ENCODE assay signal across 8 cellular contexts in the genomic region with DNA sequence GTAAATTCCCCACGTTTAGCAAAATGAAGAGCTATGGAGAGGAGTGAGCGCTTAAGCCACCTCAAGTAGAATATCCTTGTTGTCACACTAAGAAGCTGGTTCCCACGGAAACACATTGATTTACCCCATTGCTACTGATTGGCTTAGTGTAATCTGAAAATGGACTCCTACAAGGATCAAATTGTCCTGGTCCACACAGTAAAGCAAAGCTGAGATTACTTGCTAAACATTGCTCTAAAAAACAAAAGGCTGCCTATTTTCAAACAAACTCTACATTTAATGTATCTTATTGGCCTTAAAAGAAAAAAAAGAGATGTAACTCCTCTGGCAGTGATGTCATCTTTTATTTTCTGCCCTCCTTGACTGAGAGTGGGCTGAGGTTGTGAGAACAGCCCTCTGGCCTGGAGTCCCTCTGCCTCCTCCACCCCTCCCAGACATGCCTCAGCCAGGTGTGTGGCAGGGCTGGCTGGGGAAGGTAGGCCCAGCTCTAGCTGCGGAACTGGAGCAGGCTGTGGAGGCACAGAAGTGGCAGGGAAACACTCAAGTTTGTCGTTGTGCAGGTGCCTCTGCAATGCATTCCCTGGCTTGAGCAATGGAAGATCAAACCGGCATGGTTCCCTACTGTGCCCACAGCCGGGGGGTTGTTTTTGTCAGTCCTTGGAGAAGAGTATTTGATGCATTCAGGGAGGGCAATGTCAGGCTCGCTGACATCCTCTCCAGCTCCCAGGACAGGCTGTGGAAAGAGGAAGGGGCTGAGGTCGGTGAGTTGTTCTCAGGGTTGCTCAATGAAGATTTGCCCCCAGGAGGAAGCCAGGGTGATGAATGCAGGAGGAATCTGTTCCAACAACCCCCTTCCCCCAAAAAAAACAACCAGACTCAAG. TPM values are rescaled to one million over a fixed set of nuclear protein-coding genes. Genes with fewer than 3 reads are reported as not detected.
DNase-seq lines count a peak whose midpoint lies in the region; FAIRE-seq and TF ChIP-seq lines count a peak whose summit lies in the region.

No MANE protein-coding gene starts in this region.

- intact Hi-C loops in MCF 10A (cut with micrococcal nuclease) (loop anchor here (2.0 to 10.0 kb wide), 2 partner anchors 151 to 537 kb away; no protein-coding TSS in a partner anchor), stomach (cut with DNase I; ENCODE audit: low total_unique reads) (loop anchor here (10.0 kb wide), 1 partner anchor 541 kb away; no protein-coding TSS in a partner anchor), OCI-LY7 (cut with micrococcal nuclease; ENCODE audit: unreplicated experiment) (no loop called here)

- peaks cover 21% of the 10 kb centered on the region for H4K20me1 ChIP-seq in keratinocyte (ENCODE audit: control insufficient read depth, extremely low read depth, insufficient read depth, low read length)
- peaks cover 21% of the 10 kb centered on the region for H4K20me1 ChIP-seq in OCI-LY7 (ENCODE audit: insufficient read depth, low read length)

- CTCF ChIA-PET in MCF 10A (lab: Yijun Ruan, JAX) (interaction anchor here (0.9 to 1.9 kb wide), 6 partner anchors 8 to 993 kb away, joined by 3 to 7 read pairs (median 4); no protein-coding TSS in a partner anchor), OCI-LY7 (lab: Charles Lee; ENCODE audit: unreplicated experiment) (no interaction called here)

- dilution Hi-C loops in keratinocyte (cut with MboI; ENCODE audit: extremely low pct_ligation_motif_present, low sequenced_read_pairs): no loop called here

- H3K27me3 ChIP-seq in keratinocyte (ENCODE audit: control insufficient read depth, extremely low read depth, insufficient read depth, low read length) (no peaks in the 10 kb centered on the region), stomach (no peaks in the 10 kb centered on the region)

- TF ChIP-seq CTCF in MCF 10A (IDR thresholded peaks at IDR 0.05; ENCODE audit: unreplicated experiment) (no peak), keratinocyte (optimal IDR thresholded peaks at IDR 0.05 in 1 of 3, IDR thresholded peaks at IDR 0.05 in 1 of 3, conservative IDR thresholded peaks at IDR 0.05 in 1 of 3; ENCODE audit: extremely low read depth in 1 of 3, insufficient read depth in 2 of 3, low read length in 3 of 3) (no peak), stomach (IDR thresholded peaks at IDR 0.05) (no peak), OCI-LY7 (conservative IDR thresholded peaks at IDR 0.05; ENCODE audit: low read length) (no peak)

- H3K4me1 Mint-ChIP-seq in MCF 10A (ENCODE audit: insufficient read depth, unreplicated experiment): peaks cover 39% of the 10 kb centered on the region

- BruUV-seq in MCF 10A (replicated peaks; lab: Mats Ljungman, UMichigan): no TSS peak
- no TSS peak for BruUV-seq in OCI-LY7 (replicated peaks; lab: Mats Ljungman, UMichigan)

- H3K9me3 Mint-ChIP-seq in MCF 10A (ENCODE audit: unreplicated experiment): no peaks in the 10 kb centered on the region

- H3K36me3 Mint-ChIP-seq in MCF 10A (ENCODE audit: insufficient read depth, unreplicated experiment): peaks cover 92% of the 10 kb centered on the region

- H3K4me1 ChIP-seq in keratinocyte (ENCODE audit: control insufficient read depth, extremely low read depth, insufficient read depth, low read length) (peaks cover 55% of the 10 kb centered on the region), stomach (peaks cover 43 to 71% (median 56%) of the 10 kb centered on the region in 4 donors), OCI-LY7 (ENCODE audit: insufficient read depth, low read length, poor library complexity, severe bottlenecking) (no peaks in the 10 kb centered on the region)

- H3K36me3 ChIP-seq in keratinocyte (ENCODE audit: control insufficient read depth in 2 of 2, extremely low read depth in 1 of 2, insufficient read depth in 2 of 2, low read length in 2 of 2) (peaks cover 25 to 31% of the 10 kb centered on the region in 2 experiments), stomach (peaks cover 46 to 62% (median 52%) of the 10 kb centered on the region in 4 donors), OCI-LY7 (ENCODE audit: insufficient read depth, low read length) (peaks cover 70% of the 10 kb centered on the region)

- no peaks in the 10 kb centered on the region for H3K9me1 ChIP-seq in keratinocyte (ENCODE audit: control insufficient read depth, extremely low read depth, insufficient read depth, low read length)

- TF ChIP-seq EP300 in stomach (IDR thresholded peaks at IDR 0.05): no peak

- no peaks in the 10 kb centered on the region for H3K27me3 Mint-ChIP-seq in MCF 10A (ENCODE audit: insufficient read depth, unreplicated experiment)

- no peaks in the 10 kb centered on the region for H3K9me2 ChIP-seq in OCI-LY7 (ENCODE audit: insufficient read depth, low read length)

- TF ChIP-seq POLR2A in GM12892 (IDR thresholded peaks at IDR 0.05; ENCODE audit: low read depth, low read length) (peak; percentile 93), stomach (IDR thresholded peaks at IDR 0.05) (no peak)

- peaks cover 20% of the 10 kb centered on the region for H3K79me2 ChIP-seq in keratinocyte (ENCODE audit: control insufficient read depth, insufficient read depth, low read length)
- peaks cover 32% of the 10 kb centered on the region for H3K79me2 ChIP-seq in OCI-LY7 (ENCODE audit: insufficient read depth, low read depth, low read length)

- H3K4me2 ChIP-seq in keratinocyte (ENCODE audit: control insufficient read depth, extremely low read depth, insufficient read depth, low read depth, low read length): peak overlapping the region; percentile 41
- H3K4me2 ChIP-seq in OCI-LY7 (ENCODE audit: low read length): no peak overlapping the region

- no peak overlapping the region for H2AFZ ChIP-seq in keratinocyte (ENCODE audit: control insufficient read depth, low read length)
- no peak overlapping the region for H2AFZ ChIP-seq in OCI-LY7 (ENCODE audit: low read length)

- H3K4me3 ChIP-seq in keratinocyte (ENCODE audit: control insufficient read depth in 2 of 3, extremely low read depth in 1 of 3, insufficient read depth in 2 of 3, low read depth in 1 of 3, low read length in 3 of 3) (no peak overlapping the region), stomach (peak overlapping the region in 1 of 4 donors; percentile 18), OCI-LY7 (ENCODE audit: low read depth, low read length, poor library complexity, severe bottlenecking) (no peak overlapping the region)

- POLR2A ChIA-PET in MCF 10A (lab: Yijun Ruan, JAX): interaction anchor here (0.6 to 12.0 kb wide), 56 partner anchors 9 to 995 kb away, joined by 3 to 208 read pairs (median 4); partner anchors contain the start of gene KLF6
- POLR2A ChIA-PET in OCI-LY7 (lab: Charles Lee): interaction anchor here (0.8 to 1.7 kb wide), 4 partner anchors 7 to 148 kb away, joined by 3 to 6 read pairs (median 4); no protein-coding TSS in a partner anchor

- H3K9ac ChIP-seq in keratinocyte (ENCODE audit: control insufficient read depth, extremely low read depth, insufficient read depth, low read length): peak overlapping the region; percentile 60

- H3K9me3 ChIP-seq in keratinocyte (ENCODE audit: control insufficient read depth, low read depth, low read length) (no peaks in the 10 kb centered on the region), stomach (no peaks in the 10 kb centered on the region), OCI-LY7 (ENCODE audit: low read length) (no peaks in the 10 kb centered on the region)

- DNase-seq in GM12892 (ENCODE audit: insufficient read length): no peak
- peak; percentile 44 for DNase-seq in NOMO-1 treated with DMSO at 0.1 percent for 48 hours (lab: John Stamatoyannopoulos, UW; ENCODE audit: unreplicated experiment)
- DNase-seq in MCF 10A (ENCODE audit: unreplicated experiment): peak; percentile 61
- no peak for DNase-seq in keratinocyte (ENCODE audit: low read depth, low spot score)
- DNase-seq in stomach: no peak
- DNase-seq in NCI-H1930 (lab: John Stamatoyannopoulos, UW): no peak
- no peak for DNase-seq in OCI-LY7 (ENCODE audit: low spot score)
- DNase-seq in mucosa of gallbladder (ENCODE audit: low spot score): no peak

- H3K27ac ChIP-seq in keratinocyte (ENCODE audit: control insufficient read depth, insufficient read depth, low read length) (peak overlapping the region; percentile 100), stomach (peak overlapping the region; percentile 63 to 100 (median 100)), OCI-LY7 (ENCODE audit: low read depth, low read length, poor library complexity, severe bottlenecking) (no peak overlapping the region)

- H3K4me3 Mint-ChIP-seq in MCF 10A (ENCODE audit: unreplicated experiment): peak overlapping the region; percentile 57

- no peak for FAIRE-seq in GM12892 (lab: Jason Lieb, UNC)
- FAIRE-seq in keratinocyte (lab: Jason Lieb, UNC): no peak

- peak overlapping the region; percentile 93 for H3K27ac Mint-ChIP-seq in MCF 10A (ENCODE audit: low read depth, unreplicated experiment)

- WGBS in stomach, 5 donors: 62 to 80% (median 65%) methylated on average over 7 to 9 of the region's 9 CpGs

RNA-seq across cellular contexts. Expression of gene KLF6, which starts 9.1 kb away (rescaled TPM):
- 43.8 TPM for polyA plus RNA-seq in GM12892 (2012; ENCODE audit: missing spikeins)
- total RNA-seq in MCF 10A (2022) (253 and 282 TPM in 2 replicates), stomach (100 to 1,000 TPM in 4 of 5 donors, 10 to 100 TPM in 1; 78.2 to 187 (median 119) TPM), OCI-LY7 (2022) (43.0 and 54.0 TPM in 2 replicates), mucosa of gallbladder (165 TPM)
- polyA plus RNA-seq in keratinocyte (174 to 250 TPM (median 213 TPM) in 3 replicates), stomach (10 to 100 TPM; 25.9 to 57.0 (median 31.4) TPM)
- 159 TPM for polyA plus RNA-seq in keratinocyte (2011; ENCODE audit: low read depth)
- polyA plus RNA-seq in keratinocyte (2011; cell fraction: cytosol; rRNA removed): 111 and 137 TPM in 2 replicates
- polyA plus RNA-seq in keratinocyte (2011; cell fraction: nucleus; rRNA removed): 564 and 626 TPM in 2 replicates
- polyA plus RNA-seq in keratinocyte (2012; ENCODE audit: low replicate concordance): 148 and 270 TPM in 2 replicates
- 425 to 516 TPM (median 456 TPM) in 3 replicates for polyA minus RNA-seq in keratinocyte
- polyA minus RNA-seq in keratinocyte (2011; cell fraction: cytosol; rRNA and poly(A)+ RNA removed): 131 TPM
- 587 and 853 TPM in 2 replicates for polyA minus RNA-seq in keratinocyte (2011; cell fraction: nucleus; rRNA and poly(A)+ RNA removed)
- 19.2 and 24.0 TPM in 2 replicates for total RNA-seq in OCI-LY7 (2014; rRNA removed; shearing (Covaris generic))

Comparison
In these comparisons a context has a peak if more than half of its experiments do, and no peak if none do; other contexts are left out.
1. DNase-seq: peak in NOMO-1 treated with DMSO at 0.1 percent for 48 hours (single experiment) and MCF 10A (single experiment); none in GM12892 (single experiment), keratinocyte (single experiment), stomach (single experiment), NCI-H1930 (0 of 2), OCI-LY7 (single experiment) and mucosa of gallbladder (single experiment).